Comparison of ENCODE assay signal across 1 cellular context in the genomic region with DNA sequence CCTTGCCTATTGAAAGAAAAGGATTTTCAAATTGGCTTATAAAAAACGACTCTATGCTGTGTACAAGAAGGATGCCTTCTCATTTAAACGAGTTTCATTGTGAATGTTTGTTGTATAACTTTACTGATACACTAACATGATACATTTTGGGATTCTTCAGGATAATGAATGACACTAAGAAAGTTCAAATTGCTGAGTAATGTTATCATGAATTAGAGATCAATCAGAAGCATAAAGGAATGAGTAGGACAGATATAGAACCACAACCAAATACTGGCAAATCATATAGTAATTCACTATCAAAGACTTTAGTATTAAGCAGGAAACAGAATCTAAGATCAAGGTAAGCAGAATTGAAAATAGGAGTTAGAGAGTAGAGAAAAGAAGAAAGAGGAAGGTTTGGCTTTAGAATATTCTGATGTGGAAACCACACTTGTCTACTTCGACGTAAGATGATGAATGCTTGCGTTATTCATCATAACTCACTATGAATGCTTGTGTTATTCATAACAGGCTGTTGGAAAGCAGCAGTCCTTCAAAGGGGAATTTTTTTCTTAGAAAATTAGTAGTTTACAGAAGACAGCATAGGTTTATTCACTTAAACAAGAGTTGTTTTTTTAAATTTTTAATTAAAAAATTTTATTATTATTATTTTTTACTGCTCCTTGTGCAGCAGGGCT.
TF ChIP-seq lines count a peak whose summit lies in the region.

No MANE protein-coding gene starts in this region.

TF ChIP-seq in K562, 482 proteins besides CTCF, POLR2A, EP300 and RAD21:
- no peak for TF ChIP-seq FOXA3 (CRISPR knock-in tag; conservative IDR thresholded peaks at IDR 0.05 in 1 of 2, IDR thresholded peaks at IDR 0.05 in 1 of 2)
- no peak for TF ChIP-seq SLC30A9 (CRISPR knock-in tag; IDR thresholded peaks at IDR 0.05)
- TF ChIP-seq ZNF316 (IDR thresholded peaks at IDR 0.05), result peak; percentile 73
- TF ChIP-seq MEIS2 (IDR thresholded peaks at IDR 0.05; ENCODE audit: partially characterized antibody), result peak; percentile 13
- no peak for TF ChIP-seq NFXL1 (CRISPR knock-in tag; IDR thresholded peaks at IDR 0.05)
- TF ChIP-seq, protein P1, sequence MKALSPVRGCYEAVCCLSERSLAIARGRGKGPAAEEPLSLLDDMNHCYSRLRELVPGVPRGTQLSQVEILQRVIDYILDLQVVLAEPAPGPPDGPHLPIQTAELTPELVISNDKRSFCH (CRISPR knock-in tag; IDR thresholded peaks at IDR 0.05), result no peak
- TF ChIP-seq, protein P1 (tag; IDR thresholded peaks at IDR 0.05), result no peak
- TF ChIP-seq HSF4 (CRISPR knock-in tag; IDR thresholded peaks at IDR 0.05; ENCODE audit: borderline replicate concordance), result no peak
- no peak for TF ChIP-seq ZC3H8 (IDR thresholded peaks at IDR 0.05)
- TF ChIP-seq MAFG (tag; conservative IDR thresholded peaks at IDR 0.05), result peak; percentile 38; the same call in 1 of the 2 replicates
- peak; percentile 44; the same call in 1 of the 2 replicates for TF ChIP-seq C11orf30 (IDR thresholded peaks at IDR 0.05; ENCODE audit: low read depth)
